Comparison of ENCODE assay signal across 28 cellular contexts in the genomic region with DNA sequence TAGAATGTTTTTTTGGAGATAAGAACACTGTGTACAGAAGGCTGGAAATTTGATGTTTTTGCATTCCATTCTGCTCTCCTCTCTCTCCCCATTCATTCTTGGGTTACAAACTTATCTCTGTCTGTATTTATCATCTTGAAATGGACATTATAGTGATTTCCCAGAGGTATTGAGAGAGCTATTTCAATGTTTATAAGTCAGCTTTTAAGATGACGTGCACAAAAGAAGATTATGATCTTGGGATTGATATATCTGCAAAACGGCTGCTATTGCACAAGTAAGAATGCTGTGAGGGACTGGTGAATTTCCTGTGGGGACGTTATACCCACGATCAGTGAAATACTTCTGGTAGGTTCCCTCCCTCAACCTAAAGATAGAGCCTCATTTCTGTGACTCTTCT.
DNase-seq lines count a peak whose midpoint lies in the region; ATAC-seq and TF ChIP-seq lines count a peak whose summit lies in the region.
"Had no signal": no experiment of that assay in that cellular context is flagged by ENCODE, and none has a peak within 500 bp of the region (broad histone marks: within the 10 kb centered on the region; RNA-seq: fewer than 3 reads in every experiment).

No MANE protein-coding gene starts in this region.

- H3K4ac ChIP-seq in IMR-90 (ENCODE audit: low read depth, low read length): no peak overlapping the region

- in situ Hi-C loops in IMR-90 (cut with MboI; ENCODE audit: low sequenced_read_pairs): no loop called here
- in situ Hi-C loops in gastrocnemius medialis (cut with MboI; ENCODE audit: low sequenced_read_pairs in 4 of 4): loop anchor here in 2 of 4 donors (5.0 to 25.0 kb wide), 3 partner anchors 47 to 112 kb away; no protein-coding TSS in a partner anchor

- H2BK120ac ChIP-seq in IMR-90 (ENCODE audit: low read depth, low read length): peak overlapping the region; percentile 8; the same call in 1 of the 2 replicates

- DNase-seq in IMR-90: peak; percentile 56
- DNase-seq in SK-N-SH: no peak
- DNase-seq in fibroblast of lung (ENCODE audit: low read depth in 2 of 2): peak; percentile 53 to 64
- no peak for DNase-seq in gastrocnemius medialis
- no peak for DNase-seq in COLO829 (ENCODE audit: low spot score)
- DNase-seq in RPMI8226: no peak
- DNase-seq in stimulated activated naive B cell treated with anti-CD40 and anti-IgM and Interleukin-4, amounts not matched to agents 10 μg/mL and 1 μg/mL and 100 μg/mL, for 72 hours: no peak
- DNase-seq: activated CD4-positive, alpha-beta T cell treated with anti-CD3 and anti-CD28 coated beads, Interleukin-2, amount 10 ng/mL, durations not matched to agents 7 days and 5 days; activated CD8-positive, alpha-beta memory T cell treated with anti-CD3 and anti-CD28 coated beads, Interleukin-2, amount 10 ng/mL, durations not matched to agents 7 days and 5 days; CD4-positive, CD25-positive, alpha-beta regulatory T cell; effector memory CD8-positive, alpha-beta T cell; GDM1; HCEC 1CT; left lung; NCI-H1092; NCI-H1930; posterior cingulate gyrus; SHP77 treated with DMSO at 0.1 percent for 48 hours; substantia nigra; T-helper 17 cell had no signal

- H3K27me3 ChIP-seq in IMR-90 (ENCODE audit: control insufficient read depth, insufficient read depth, low read length): no peaks in the 10 kb centered on the region
- no peaks in the 10 kb centered on the region for H3K27me3 ChIP-seq in SK-N-SH (ENCODE audit: insufficient read depth)
- no peaks in the 10 kb centered on the region for H3K27me3 ChIP-seq in fibroblast of lung (ENCODE audit: control insufficient read depth, insufficient read depth, low read length)
- H3K27me3 ChIP-seq in gastrocnemius medialis: no peaks in the 10 kb centered on the region
- H3K27me3 ChIP-seq: left lung had no signal

- TF ChIP-seq RAD21 in IMR-90 (IDR thresholded peaks at IDR 0.05; ENCODE audit: low read length) (no peak), SK-N-SH (IDR thresholded peaks at IDR 0.05; ENCODE audit: low read length) (no peak)

- H3F3A ChIP-seq in SK-N-SH (replicated peaks; ENCODE audit: insufficient read depth): no peaks in the 10 kb centered on the region

- no peak overlapping the region for H2BK5ac ChIP-seq in IMR-90 (ENCODE audit: low read depth, low read length, poor library complexity, severe bottlenecking)

- no peak for TF ChIP-seq EP300 in SK-N-SH (IDR thresholded peaks at IDR 0.05; ENCODE audit: borderline replicate concordance in 1 of 2, low read depth in 1 of 2, low read length in 1 of 2)

- ATAC-seq in IMR-90 (ENCODE audit: low read depth) (peak; percentile 18; the same call in 1 of the 2 replicates), gastrocnemius medialis (peak in 1 of 2 donors; percentile 37), HG03342 (IDR thresholded peaks at IDR 0.05; ENCODE audit: unreplicated experiment) (no peak)
- ATAC-seq in stimulated activated naive B cell treated with anti-CD40 and anti-IgM and Interleukin-4, amounts not matched to agents 10 μg/mL and 1 μg/mL and 100 μg/mL, for 72 hours (replicated peaks): no peak
- ATAC-seq: activated CD8-positive, alpha-beta memory T cell treated with anti-CD3 and anti-CD28 coated beads, Interleukin-2, amount 10 ng/mL, durations not matched to agents 7 days and 5 days; effector memory CD8-positive, alpha-beta T cell; esophagus mucosa; left lung; sciatic nerve; T-helper 17 cell had no signal

- H3K79me2 ChIP-seq in SK-N-SH (ENCODE audit: insufficient read depth) (no peaks in the 10 kb centered on the region), fibroblast of lung (ENCODE audit: control insufficient read depth, insufficient read depth, low read length) (no peaks in the 10 kb centered on the region)

- POLR2A ChIA-PET in IMR-90 (lab: Charles Lee; ENCODE audit: unreplicated experiment) (no interaction called here), SK-N-SH (lab: Yijun Ruan, JAX) (no interaction called here)

- H2AK5ac ChIP-seq in IMR-90 (ENCODE audit: low read depth, low read length): 0 out of 2 replicates have a peak overlapping the region, but pooled peaks have one; percentile 35

- no CpG with 5 or more reads among the region's 4 CpGs for whole genome bisulfite sequencing in IMR-90 (ENCODE audit: extremely low coverage in 2 of 2, insufficient read length in 1 of 2), 2 experiments
- WGBS in SK-N-SH (ENCODE audit: low lambda C conversion rate): 6% methylated on average over 4 of the region's 4 CpGs

- TF ChIP-seq POLR2A in IMR-90 (IDR thresholded peaks at IDR 0.05; ENCODE audit: low read depth, low read length): no peak
- TF ChIP-seq POLR2A in gastrocnemius medialis (IDR thresholded peaks at IDR 0.05): no peak

- no peaks in the 10 kb centered on the region for H3K36me3 Mint-ChIP-seq in stimulated activated naive B cell treated with anti-CD40 and anti-IgM and Interleukin-4, amounts not matched to agents 10 μg/mL and 1 μg/mL and 100 μg/mL, for 72 hours
- H3K36me3 Mint-ChIP-seq: activated CD8-positive, alpha-beta memory T cell treated with anti-CD3 and anti-CD28 coated beads, Interleukin-2, amount 10 ng/mL, durations not matched to agents 7 days and 5 days; activated naive CD8-positive, alpha-beta T cell; CD4-positive, CD25-positive, alpha-beta regulatory T cell had no signal

- dilution Hi-C loops in IMR-90 (cut with HindIII; ENCODE audit: low sequenced_read_pairs, unreplicated experiment): no loop called here

- TF ChIP-seq CTCF in IMR-90 (conservative IDR thresholded peaks at IDR 0.05; ENCODE audit: low read depth, low read length): no peak
- no peak for TF ChIP-seq CTCF in SK-N-SH (IDR thresholded peaks at IDR 0.05)
- no peak for TF ChIP-seq CTCF in fibroblast of lung (conservative IDR thresholded peaks at IDR 0.05 in 1 of 2, IDR thresholded peaks at IDR 0.05 in 1 of 2; ENCODE audit: low read depth in 1 of 2, low read length in 2 of 2)
- no peak for TF ChIP-seq CTCF in gastrocnemius medialis (IDR thresholded peaks at IDR 0.05 in 4 of 5, conservative IDR thresholded peaks at IDR 0.05 in 1 of 5)

- H2BK20ac ChIP-seq in IMR-90 (ENCODE audit: low read depth, low read length): peak overlapping the region; percentile 27

- intact Hi-C loops in IMR-90 (cut with micrococcal nuclease): loop anchor here (5.0 kb wide), 1 partner anchor 527 kb away; no protein-coding TSS in a partner anchor
- intact Hi-C loops in gastrocnemius medialis (cut with DNase I; ENCODE audit: low total_unique reads): loop anchor here (2.0 kb wide), 1 partner anchor 56 kb away; no protein-coding TSS in a partner anchor

- H3K9me2 ChIP-seq in SK-N-SH: no peaks in the 10 kb centered on the region

- H3K9ac ChIP-seq in IMR-90 (ENCODE audit: low read depth, low read length): no peak overlapping the region
- H3K9ac ChIP-seq in SK-N-SH: no peak overlapping the region
- no peak overlapping the region for H3K9ac ChIP-seq in fibroblast of lung (ENCODE audit: insufficient read depth, low read length)
- H3K9ac ChIP-seq: KMS-11 had no signal

- H3K27me3 Mint-ChIP-seq in stimulated activated naive B cell treated with anti-CD40 and anti-IgM and Interleukin-4, amounts not matched to agents 10 μg/mL and 1 μg/mL and 100 μg/mL, for 72 hours: no peaks in the 10 kb centered on the region
- H3K27me3 Mint-ChIP-seq: activated CD8-positive, alpha-beta memory T cell treated with anti-CD3 and anti-CD28 coated beads, Interleukin-2, amount 10 ng/mL, durations not matched to agents 7 days and 5 days; CD4-positive, CD25-positive, alpha-beta regulatory T cell; effector memory CD8-positive, alpha-beta T cell had no signal

- no peaks in the 10 kb centered on the region for H3K9me3 Mint-ChIP-seq in stimulated activated naive B cell treated with anti-CD40 and anti-IgM and Interleukin-4, amounts not matched to agents 10 μg/mL and 1 μg/mL and 100 μg/mL, for 72 hours
- H3K9me3 Mint-ChIP-seq: activated CD4-positive, alpha-beta T cell treated with anti-CD3 and anti-CD28 coated beads, Interleukin-2, amount 10 ng/mL, durations not matched to agents 7 days and 5 days; activated T-helper 1 cell treated with anti-CD3 and anti-CD28 coated beads, Interleukin-12 subunit alpha, Interleukin-12 subunit beta, Interleukin-2, Interleukin-4 antibody, amounts not matched to agents 30 ng/mL and 10 ng/mL and 1 ng/mL, durations not matched to agents 14 hours and 24 hours and 36 hours; effector memory CD8-positive, alpha-beta T cell; nephron had no signal

- 0 out of 4 replicates have a peak overlapping the region, but pooled peaks of 1 of the 2 experiments have one; percentile 8 for H4K8ac ChIP-seq in IMR-90 (ENCODE audit: low read depth in 2 of 2, low read length in 2 of 2)

- no peak overlapping the region; the same call in 1 of the 2 replicates for H3K18ac ChIP-seq in IMR-90 (ENCODE audit: low read depth, low read length)

- H3K27ac Mint-ChIP-seq in stimulated activated naive B cell treated with anti-CD40 and anti-IgM and Interleukin-4, amounts not matched to agents 10 μg/mL and 1 μg/mL and 100 μg/mL, for 72 hours: no peak overlapping the region
- H3K27ac Mint-ChIP-seq: activated CD4-positive, alpha-beta T cell treated with anti-CD3 and anti-CD28 coated beads, Interleukin-2, amount 10 ng/mL, durations not matched to agents 7 days and 5 days; activated CD8-positive, alpha-beta memory T cell treated with anti-CD3 and anti-CD28 coated beads, Interleukin-2, amount 10 ng/mL, durations not matched to agents 7 days and 5 days; activated naive CD8-positive, alpha-beta T cell; activated T-helper 1 cell treated with anti-CD3 and anti-CD28 coated beads, Interleukin-12 subunit alpha, Interleukin-12 subunit beta, Interleukin-2, Interleukin-4 antibody, amounts not matched to agents 30 ng/mL and 10 ng/mL and 1 ng/mL, durations not matched to agents 14 hours and 24 hours and 36 hours; CD4-positive, CD25-positive, alpha-beta regulatory T cell; effector memory CD8-positive, alpha-beta T cell; T-helper 17 cell had no signal

- BruUV-seq in IMR-90 (replicated peaks; lab: Mats Ljungman, UMichigan): no TSS peak

- H3K23ac ChIP-seq in IMR-90 (ENCODE audit: low read depth, low read length): no peak overlapping the region

- CTCF ChIA-PET in IMR-90 (lab: Yijun Ruan, JAX): interaction anchor here (2.0 kb wide), 1 partner anchor 12 kb away, joined by 7 read pairs; no protein-coding TSS in a partner anchor
- CTCF ChIA-PET in SK-N-SH (lab: Yijun Ruan, JAX): interaction anchor here (2.1 to 2.5 kb wide), 2 partner anchors 10 to 12 kb away, joined by 5 to 12 read pairs; no protein-coding TSS in a partner anchor

- H3K56ac ChIP-seq in IMR-90 (ENCODE audit: extremely low read depth, insufficient read depth, low read length): no peak overlapping the region

- H3K79me1 ChIP-seq in IMR-90 (ENCODE audit: low read depth in 1 of 2, low read length in 2 of 2): no peaks in the 10 kb centered on the region

- H2AFZ ChIP-seq in IMR-90 (replicated peaks; ENCODE audit: low read length, poor library complexity) (no peak overlapping the region), SK-N-SH (ENCODE audit: low read depth) (no peak overlapping the region), fibroblast of lung (ENCODE audit: low read length) (no peak overlapping the region)

- no peaks in the 10 kb centered on the region for H3K36me3 ChIP-seq in IMR-90 (ENCODE audit: control insufficient read depth, insufficient read depth, low read length)
- no peaks in the 10 kb centered on the region for H3K36me3 ChIP-seq in SK-N-SH (replicated peaks in 1 of 2; ENCODE audit: control insufficient read depth in 1 of 2, insufficient read depth in 2 of 2, low read length in 1 of 2)
- H3K36me3 ChIP-seq in fibroblast of lung (ENCODE audit: control insufficient read depth, insufficient read depth, low read length): no peaks in the 10 kb centered on the region
- no peaks in the 10 kb centered on the region for H3K36me3 ChIP-seq in gastrocnemius medialis
- H3K36me3 ChIP-seq: left lung had no signal

- H3K4me1 ChIP-seq in IMR-90 (ENCODE audit: control insufficient read depth, insufficient read depth, low read length): peaks cover 4% of the 10 kb centered on the region; the same call in 1 of the 2 replicates
- peaks cover 0 to 5% of the 10 kb centered on the region in 2 experiments; a peak in 2 of 4 replicates for H3K4me1 ChIP-seq in SK-N-SH (ENCODE audit: control insufficient read depth in 1 of 2, insufficient read depth in 2 of 2, low read depth in 1 of 2, low read length in 1 of 2)
- peaks cover 13% of the 10 kb centered on the region for H3K4me1 ChIP-seq in fibroblast of lung (ENCODE audit: control insufficient read depth, extremely low read depth, insufficient read depth, low read length)
- H3K4me1 ChIP-seq in gastrocnemius medialis: peaks cover 58 to 71% of the 10 kb centered on the region in 2 donors

- peaks cover 5% of the 10 kb centered on the region; the same call in 1 of the 2 replicates for H3K9me1 ChIP-seq in IMR-90 (ENCODE audit: insufficient read depth, low read length)

- H3K9me3 ChIP-seq in IMR-90 (ENCODE audit: control insufficient read depth, insufficient read depth, low read length) (no peaks in the 10 kb centered on the region), SK-N-SH (no peaks in the 10 kb centered on the region), fibroblast of lung (ENCODE audit: control insufficient read depth, insufficient read depth, low read depth, low read length) (no peaks in the 10 kb centered on the region), gastrocnemius medialis (no peaks in the 10 kb centered on the region)
- H3K9me3 ChIP-seq: left lung had no signal

- H3K4me3 ChIP-seq in IMR-90 (ENCODE audit: insufficient read depth, low read depth, low read length) (no peak overlapping the region), SK-N-SH (ENCODE audit: low read depth in 2 of 2, low read length in 1 of 2) (no peak overlapping the region), fibroblast of lung (replicated peaks in 1 of 4; ENCODE audit: control extremely low read depth in 1 of 4, insufficient read depth in 1 of 4, low read depth in 3 of 4, low read length in 4 of 4) (no peak overlapping the region), gastrocnemius medialis (peak overlapping the region in 2 of 4 donors; percentile 11 to 17)
- H3K4me3 ChIP-seq: left lung had no signal

- no peak overlapping the region for H4K5ac ChIP-seq in IMR-90 (ENCODE audit: low read depth, low read length)

- H3K4me1 Mint-ChIP-seq in stimulated activated naive B cell treated with anti-CD40 and anti-IgM and Interleukin-4, amounts not matched to agents 10 μg/mL and 1 μg/mL and 100 μg/mL, for 72 hours: peaks cover 0 to 5% of the 10 kb centered on the region in 2 donors
- H3K4me1 Mint-ChIP-seq: activated CD4-positive, alpha-beta T cell treated with anti-CD3 and anti-CD28 coated beads, Interleukin-2, amount 10 ng/mL, durations not matched to agents 7 days and 5 days; CD4-positive, CD25-positive, alpha-beta regulatory T cell had no signal

- H4K91ac ChIP-seq in IMR-90 (ENCODE audit: insufficient read depth, low read depth, low read length): no peak overlapping the region

- H3K27ac ChIP-seq in IMR-90 (ENCODE audit: insufficient read depth, low read length) (no peak overlapping the region), SK-N-SH (ENCODE audit: low read depth in 2 of 2, low read length in 1 of 2) (no peak overlapping the region), fibroblast of lung (ENCODE audit: insufficient read depth, low read length) (no peak overlapping the region), gastrocnemius medialis (peak overlapping the region; percentile 84 to 87 (median 86))
- H3K27ac ChIP-seq: KMS-11, VCaP had no signal

- H3K4me3 Mint-ChIP-seq in stimulated activated naive B cell treated with anti-CD40 and anti-IgM and Interleukin-4, amounts not matched to agents 10 μg/mL and 1 μg/mL and 100 μg/mL, for 72 hours: no peak overlapping the region
- H3K4me3 Mint-ChIP-seq: activated CD4-positive, alpha-beta T cell treated with anti-CD3 and anti-CD28 coated beads, Interleukin-2, amount 10 ng/mL, durations not matched to agents 7 days and 5 days; activated CD8-positive, alpha-beta memory T cell treated with anti-CD3 and anti-CD28 coated beads, Interleukin-2, amount 10 ng/mL, durations not matched to agents 7 days and 5 days; activated naive CD8-positive, alpha-beta T cell; activated T-helper 1 cell treated with anti-CD3 and anti-CD28 coated beads, Interleukin-12 subunit alpha, Interleukin-12 subunit beta, Interleukin-2, Interleukin-4 antibody, amounts not matched to agents 30 ng/mL and 10 ng/mL and 1 ng/mL, durations not matched to agents 14 hours and 24 hours and 36 hours; effector memory CD8-positive, alpha-beta T cell; nephron; T-helper 17 cell had no signal

- H3K4me2 ChIP-seq in IMR-90 (ENCODE audit: low read depth, low read length): no peak overlapping the region; the same call in 1 of the 2 replicates
- no peak overlapping the region for H3K4me2 ChIP-seq in SK-N-SH
- no peak overlapping the region for H3K4me2 ChIP-seq in fibroblast of lung (ENCODE audit: extremely low read depth, insufficient read depth, low read length)
- H3K4me2 ChIP-seq: KMS-11 had no signal

- H4K20me1 ChIP-seq in IMR-90 (ENCODE audit: insufficient read depth, low read length): no peaks in the 10 kb centered on the region
- no peaks in the 10 kb centered on the region for H4K20me1 ChIP-seq in SK-N-SH (ENCODE audit: insufficient read depth)
- H4K20me1 ChIP-seq in fibroblast of lung (ENCODE audit: control insufficient read depth, extremely low read depth, insufficient read depth, low read length): no peaks in the 10 kb centered on the region

- H2AK9ac ChIP-seq in IMR-90 (replicated peaks; ENCODE audit: low read depth, low read length, poor library complexity): no peak overlapping the region

- H3K14ac ChIP-seq in IMR-90 (replicated peaks; ENCODE audit: low read depth, low read length): no peak overlapping the region

- H2BK15ac ChIP-seq in IMR-90 (ENCODE audit: low read depth, low read length): no peak overlapping the region

Comparison
In these comparisons a context has a peak if more than half of its experiments do, and no peak if none do; other contexts are left out.
1. DNase-seq: peak in IMR-90 (single experiment) and fibroblast of lung (2 of 2); none in SK-N-SH (single experiment), gastrocnemius medialis (0 of 2), COLO829 (single experiment), RPMI8226 (single experiment) and stimulated activated naive B cell treated with anti-CD40 and anti-IgM and Interleukin-4, amounts not matched to agents 10 μg/mL and 1 μg/mL and 100 μg/mL, for 72 hours (single experiment).
2. H3K27ac ChIP-seq: peak in gastrocnemius medialis (4 of 4); none in IMR-90 (single experiment), SK-N-SH (0 of 2) and fibroblast of lung (single experiment).